1 cellular context compared by ENCODE assay signal in genomic region chr5:148910686-148911361, GRCh38.
TF ChIP-seq lines count a peak whose summit lies in the region.

No MANE protein-coding gene starts in this region.

TF ChIP-seq in SK-N-SH treated with all-trans-retinoic acid at 6 μM for 48 hours, 23 proteins besides CTCF, POLR2A, EP300 and RAD21 (continued from another document):
- TF ChIP-seq SNAI2 (CRISPR knock-in tag; IDR thresholded peaks at IDR 0.05) (no peak), PPARA (CRISPR knock-in tag; IDR thresholded peaks at IDR 0.05; ENCODE audit: borderline replicate concordance) (no peak)
TF ChIP-seq in SK-N-SH treated with all-trans-retinoic acid at 6 μM for 48 hours: peak in this region for 0.
